Comparison of ENCODE assay signal across 20 cellular contexts in genomic region chr11:44158384-44158783, GRCh38.
DNase-seq lines count a peak whose midpoint lies in the region; ATAC-seq, FAIRE-seq and TF ChIP-seq lines count a peak whose summit lies in the region.
"Had no signal": no experiment of that assay in that cellular context is flagged by ENCODE, and none has a peak within 500 bp of the region (broad histone marks: within the 10 kb centered on the region; RNA-seq: fewer than 3 reads in every experiment).

No MANE protein-coding gene starts in this region.

- no peaks in the 10 kb centered on the region for H3K9me3 Mint-ChIP-seq in central memory CD8-positive, alpha-beta T cell
- H3K9me3 Mint-ChIP-seq: CD8-positive, alpha-beta T cell; HFFc6 had no signal

- H3K4me3 Mint-ChIP-seq in central memory CD8-positive, alpha-beta T cell: no peak overlapping the region
- H3K4me3 Mint-ChIP-seq: B cell; CD8-positive, alpha-beta T cell; HFFc6; IgD-negative memory B cell had no signal

- peaks cover 12% of the 10 kb centered on the region for H3K36me3 Mint-ChIP-seq in central memory CD8-positive, alpha-beta T cell (ENCODE audit: insufficient read depth)

- CTCF ChIA-PET in RWPE1 (lab: Yijun Ruan, JAX): interaction anchor here (1.0 kb wide), 1 partner anchor 13 kb away, joined by 3 read pairs; no protein-coding TSS in a partner anchor

- no peak for TF ChIP-seq CTCF in RWPE1 (conservative IDR thresholded peaks at IDR 0.05; ENCODE audit: low read depth)

- ATAC-seq in central memory CD8-positive, alpha-beta T cell (replicated peaks; ENCODE audit: extremely low read depth, poor library complexity, severe bottlenecking): no peak
- ATAC-seq in HG02938 (IDR thresholded peaks at IDR 0.05; ENCODE audit: unreplicated experiment) (no peak), HG03378 (IDR thresholded peaks at IDR 0.05; ENCODE audit: unreplicated experiment) (no peak)
- ATAC-seq: CD8-positive, alpha-beta T cell; GM12878; HCT116 had no signal

- FAIRE-seq in G401.6 (lab: Jason Lieb, UNC): peak; percentile 95
- FAIRE-seq in islet of Langerhans (lab: Jason Lieb, UNC): peak; percentile 60
- FAIRE-seq: GM12878, HepG2 had no signal

- H3K4me1 Mint-ChIP-seq in central memory CD8-positive, alpha-beta T cell: peaks cover 39% of the 10 kb centered on the region

- POLR2A ChIA-PET in RWPE1 (lab: Yijun Ruan, JAX; ENCODE audit: low non-redundant PET): no interaction called here

- peak overlapping the region; percentile 70 for H3K27ac Mint-ChIP-seq in central memory CD8-positive, alpha-beta T cell (ENCODE audit: low read depth)
- H3K27ac Mint-ChIP-seq: B cell; CD8-positive, alpha-beta T cell; HFFc6; IgD-negative memory B cell had no signal

- no peak for DNase-seq in central memory CD8-positive, alpha-beta T cell (ENCODE audit: low spot score in 2 of 2)
- no peak for DNase-seq in NK-92 treated with Interleukin-12 subunit alpha and Interleukin-12 subunit beta, amount 100 ng/mL, for 24 hours (lab: John Stamatoyannopoulos, UW)
- no peak for DNase-seq in RWPE1 (ENCODE audit: low spot score)
- DNase-seq: 8988T; Calu3; CD8-positive, alpha-beta T cell; DMS79 treated with DMSO at 0.1 percent for 48 hours; GOT3; H7; HFFc6 had no signal

- no peak overlapping the region for H3K27ac ChIP-seq in RWPE1
- H3K27ac ChIP-seq: BLaER1 treated with 17β-estradiol and CSF1 and Interleukin-3, amounts not matched to agents 10 nM and 100 nM had no signal

- no peaks in the 10 kb centered on the region for H3K27me3 Mint-ChIP-seq in central memory CD8-positive, alpha-beta T cell
- H3K27me3 Mint-ChIP-seq: B cell, IgD-negative memory B cell had no signal
